ENCODE assay signal across 13 cellular contexts in the genomic region with DNA sequence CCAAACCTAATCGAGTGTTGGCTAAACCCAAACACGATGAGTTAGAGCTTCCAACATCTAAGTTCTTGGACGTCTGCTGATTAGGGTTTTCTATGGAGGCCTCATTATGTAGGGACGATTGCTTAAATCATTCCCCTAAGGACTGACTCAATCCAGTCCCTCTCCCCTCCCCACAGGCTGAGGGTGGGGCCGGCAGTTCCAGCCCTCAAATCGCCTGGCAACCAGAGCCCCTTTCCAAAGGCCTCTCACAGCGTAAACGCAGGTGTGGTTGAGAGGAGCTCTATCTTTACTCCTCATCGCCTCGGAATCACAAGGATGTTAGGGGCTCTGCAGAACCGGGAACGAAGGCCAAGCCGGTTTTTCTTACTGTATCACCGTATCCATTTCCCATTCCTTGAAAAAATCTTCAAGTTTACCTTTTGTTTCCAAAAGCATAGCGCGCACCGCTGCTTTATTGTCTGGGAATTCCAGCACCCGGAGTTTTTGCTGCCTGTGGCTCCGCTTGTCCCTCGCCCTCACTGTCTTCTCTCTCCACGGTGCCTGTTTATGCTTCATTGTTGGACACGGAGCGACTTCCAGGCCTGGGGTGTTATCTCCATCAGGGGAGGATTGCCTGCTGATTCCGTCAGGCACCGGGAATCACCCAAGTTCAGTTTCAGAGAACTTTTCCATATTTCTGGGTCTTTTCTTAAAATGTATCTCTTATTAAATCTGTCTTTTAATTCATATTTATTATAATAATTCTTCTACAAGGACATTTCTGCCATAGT. TPM values are rescaled to one million over a fixed set of nuclear protein-coding genes. Genes with fewer than 3 reads are reported as not detected.
DNase-seq lines count a peak whose midpoint lies in the region; ATAC-seq and TF ChIP-seq lines count a peak whose summit lies in the region.
"Had no signal": no experiment of that assay in that cellular context is flagged by ENCODE, and none has a peak within 500 bp of the region (broad histone marks: within the 10 kb centered on the region; RNA-seq: fewer than 3 reads in every experiment).

No MANE protein-coding gene starts in this region.

- peak overlapping the region in 2 of 4 donors; percentile 51 to 58 for H3K27ac ChIP-seq in gastroesophageal sphincter
- peak overlapping the region; percentile 90 for H3K27ac ChIP-seq in vagina
- H3K27ac ChIP-seq: SJSA1 had no signal

- H3K27me3 ChIP-seq in gastroesophageal sphincter, result no peaks in the 10 kb centered on the region
- no peaks in the 10 kb centered on the region for H3K27me3 ChIP-seq in vagina
- H3K27me3 ChIP-seq: SJSA1 had no signal

- intact Hi-C loops in vagina (cut with DNase I), result no loop called here

- H3K4me3 ChIP-seq in gastroesophageal sphincter, result no peak overlapping the region
- no peak overlapping the region for H3K4me3 ChIP-seq in vagina
- H3K4me3 ChIP-seq: SJSA1 had no signal

- TF ChIP-seq POLR2A in gastroesophageal sphincter (IDR thresholded peaks at IDR 0.05) (no peak), vagina (IDR thresholded peaks at IDR 0.05) (peak in 1 of 2 donors; percentile 28)

- WGBS in gastroesophageal sphincter (ENCODE audit: low coverage in 1 of 2), 2 donors, result 46 to 57% methylated on average over 19 to 20 of the region's 25 CpGs

- ATAC-seq in gastroesophageal sphincter, result peak; percentile 87

- no peak for TF ChIP-seq EP300 in gastroesophageal sphincter (IDR thresholded peaks at IDR 0.05)

- H3K9me3 ChIP-seq in gastroesophageal sphincter (no peaks in the 10 kb centered on the region), vagina (no peaks in the 10 kb centered on the region)
- H3K9me3 ChIP-seq: SJSA1 had no signal

- H3K9me3 Mint-ChIP-seq in neural crest cell, result no peaks in the 10 kb centered on the region
- H3K9me3 Mint-ChIP-seq: activated CD4-positive, alpha-beta memory T cell treated with anti-CD3 and anti-CD28 coated beads, Interleukin-2, amount 10 ng/mL, durations not matched to agents 7 days and 5 days had no signal

- H3K36me3 Mint-ChIP-seq in neural crest cell (ENCODE audit: low read depth), result no peaks in the 10 kb centered on the region

- DNase-seq in activated effector memory CD4-positive, alpha-beta T cell treated with anti-CD3 and anti-CD28 coated beads, Interleukin-2, amount 50 U/mL, for 16 hours, result peak; percentile 54
- no peak for DNase-seq in activated effector memory CD4-positive, alpha-beta T cell treated with Interleukin-2 at 50 U/mL for 16 hours
- DNase-seq in neural crest cell (ENCODE audit: low read depth, low spot score) (no peak), vagina (ENCODE audit: extremely low spot score in 2 of 2) (peak in 1 of 2 donors; percentile 94), HK-2 (ENCODE audit: unreplicated experiment) (no peak), midbrain (lab: John Stamatoyannopoulos, UW) (no peak), activated gamma-delta T cell treated with Interleukin-2 at 50 U/mL for 16 hours (no peak)
- DNase-seq: activated CD4-positive, alpha-beta memory T cell treated with anti-CD3 and anti-CD28 coated beads, Interleukin-2, amount 10 ng/mL, durations not matched to agents 7 days and 5 days; DND-41 had no signal

- H3K4me1 Mint-ChIP-seq in neural crest cell, result peaks cover 47% of the 10 kb centered on the region

- peak overlapping the region; percentile 42 for H3K4me3 Mint-ChIP-seq in neural crest cell
- H3K4me3 Mint-ChIP-seq: activated CD4-positive, alpha-beta memory T cell treated with anti-CD3 and anti-CD28 coated beads, Interleukin-2, amount 10 ng/mL, durations not matched to agents 7 days and 5 days had no signal

- H3K27ac Mint-ChIP-seq in neural crest cell (ENCODE audit: unreplicated experiment), result peak overlapping the region; percentile 97
- H3K27ac Mint-ChIP-seq: activated CD4-positive, alpha-beta memory T cell treated with anti-CD3 and anti-CD28 coated beads, Interleukin-2, amount 10 ng/mL, durations not matched to agents 7 days and 5 days had no signal

- H3K36me3 ChIP-seq in gastroesophageal sphincter (no peaks in the 10 kb centered on the region), vagina (no peaks in the 10 kb centered on the region)
- H3K36me3 ChIP-seq: SJSA1 had no signal

- H3K4me1 ChIP-seq in gastroesophageal sphincter, result peaks cover 0 to 26% (median 12%) of the 10 kb centered on the region in 3 donors
- H3K4me1 ChIP-seq in vagina, result peaks cover 38% of the 10 kb centered on the region
- H3K4me1 ChIP-seq: SJSA1 had no signal

- no peaks in the 10 kb centered on the region for H3K27me3 Mint-ChIP-seq in neural crest cell (ENCODE audit: low read depth)

- TF ChIP-seq CTCF in gastroesophageal sphincter (IDR thresholded peaks at IDR 0.05) (no peak), neural crest cell (conservative IDR thresholded peaks at IDR 0.05) (no peak), vagina (IDR thresholded peaks at IDR 0.05) (no peak)

RNA-seq across cellular contexts. Expression of a gene that starts 13.8 kb away (rescaled TPM):
- total RNA-seq in gastroesophageal sphincter (100 to 1,000 TPM; 219 to 467 (median 305) TPM), neural crest cell (156 and 165 TPM in 2 replicates), vagina (908 TPM)

RNA-seq across cellular contexts. Expression of a gene that starts 20.6 kb away (rescaled TPM):
- 100 to 1,000 TPM in 3 of 4 donors, 10 to 100 TPM in 1; 29.9 to 138 (median 112) TPM for total RNA-seq in gastroesophageal sphincter
- 2.0 and 2.3 TPM in 2 replicates for total RNA-seq in neural crest cell
- 379 TPM for total RNA-seq in vagina

RNA-seq across cellular contexts. Expression of a gene that starts 26.8 kb away (rescaled TPM):
- total RNA-seq in gastroesophageal sphincter, result 100 to 1,000 TPM in 3 of 4 donors, 10 to 100 TPM in 1; 89.3 to 183 (median 126) TPM
- total RNA-seq in neural crest cell, result 55.0 and 67.2 TPM in 2 replicates
- total RNA-seq in vagina, result 780 TPM

RNA-seq across cellular contexts. Expression of a gene that starts 34.9 kb away (rescaled TPM):
- total RNA-seq in gastroesophageal sphincter, result 10 to 100 TPM in 1 of 4 donors, 1 to 10 TPM in 3; 3.2 to 10.6 (median 4.8) TPM
- 179 and 201 TPM in 2 replicates for total RNA-seq in neural crest cell
- 15.5 TPM for total RNA-seq in vagina
- total RNA-seq: HT-29, SJSA1 had no signal

RNA-seq across cellular contexts. Expression of a gene that starts 35.1 kb away (rescaled TPM):
- total RNA-seq in gastroesophageal sphincter (not detected), neural crest cell (not detected in 2 replicates), vagina (not detected)
- total RNA-seq: activated CD4-positive, alpha-beta memory T cell treated with anti-CD3 and anti-CD28 coated beads, Interleukin-2, amount 10 ng/mL, durations not matched to agents 7 days and 5 days; HT-29; renal cortical epithelial cell; SJSA1 had no signal
